Comparison of ENCODE assay signal across 16 cellular contexts in genomic region chr1:184624051-184624450, GRCh38.
A peak's percentile ranks its signal among the peaks of the same experiment; 100 is the strongest.
DNase-seq lines count a peak whose midpoint lies in the region; ATAC-seq and TF ChIP-seq lines count a peak whose summit lies in the region.
"Had no signal": no experiment of that assay in that cellular context is flagged by ENCODE, and none has a peak within 500 bp of the region (broad histone marks: within the 10 kb centered on the region; RNA-seq: fewer than 3 reads in every experiment).

No MANE protein-coding gene starts in this region.

- H3K4me3 ChIP-seq in esophagus muscularis mucosa (no peak overlapping the region), sigmoid colon (no peak overlapping the region)

- H3K9me3 ChIP-seq in esophagus muscularis mucosa (no peaks in the 10 kb centered on the region), sigmoid colon (no peaks in the 10 kb centered on the region)

- H3K27ac ChIP-seq in C4-2B: peak overlapping the region; percentile 49; the same call in 1 of the 2 replicates
- H3K27ac ChIP-seq in esophagus muscularis mucosa (replicated peaks in 1 of 4): peak overlapping the region; percentile 81 to 96 (median 90)
- peak overlapping the region; percentile 86 to 91 (median 90) for H3K27ac ChIP-seq in sigmoid colon

- TF ChIP-seq POLR2A in esophagus muscularis mucosa (IDR thresholded peaks at IDR 0.05; ENCODE audit: low read depth) (no peak), sigmoid colon (IDR thresholded peaks at IDR 0.05) (no peak)

- H3K27ac Mint-ChIP-seq in HFFc6: no peak overlapping the region
- H3K27ac Mint-ChIP-seq: T-helper 17 cell had no signal

- no peaks in the 10 kb centered on the region for H3K9me3 Mint-ChIP-seq in HFFc6

- H3K4me1 Mint-ChIP-seq in HFFc6 (ENCODE audit: low read depth): peaks cover 24% of the 10 kb centered on the region
- H3K4me1 Mint-ChIP-seq: T-helper 17 cell had no signal

- TF ChIP-seq EP300 in esophagus muscularis mucosa (IDR thresholded peaks at IDR 0.05): no peak
- TF ChIP-seq EP300 in sigmoid colon (IDR thresholded peaks at IDR 0.05): no peak

- H3K4me3 Mint-ChIP-seq in HFFc6: no peak overlapping the region
- H3K4me3 Mint-ChIP-seq: T-helper 17 cell had no signal

- peak; percentile 49 for DNase-seq in RPMI7951 (ENCODE audit: low read depth)
- no peak for DNase-seq in esophagus muscularis mucosa (ENCODE audit: extremely low spot score)
- DNase-seq in sigmoid colon: no peak
- DNase-seq in HFFc6: no peak
- DNase-seq: activated effector memory CD4-positive, alpha-beta T cell treated with Interleukin-2 at 50 U/mL for 16 hours; amygdala; DMS79 treated with DMSO at 0.1 percent for 48 hours; head of caudate nucleus; islet precursor cell; KBM-7; NCI-H2171 treated with DMSO at 0.1 percent for 48 hours; T-helper 17 cell had no signal

- no peaks in the 10 kb centered on the region for H3K36me3 Mint-ChIP-seq in HFFc6 (ENCODE audit: low read depth)

- H3K27me3 Mint-ChIP-seq in HFFc6 (ENCODE audit: insufficient read depth): no peaks in the 10 kb centered on the region; the same call in 1 of the 2 replicates

- no peak for ATAC-seq in HG02852 (IDR thresholded peaks at IDR 0.05; ENCODE audit: unreplicated experiment)
- ATAC-seq in activated CD4-positive, CD25-positive, alpha-beta regulatory T cell treated with anti-CD3 and anti-CD28 coated beads, Interleukin-2, amount 50 U/mL, for 24 hours: no peak
- ATAC-seq in HG02588 (IDR thresholded peaks at IDR 0.05; ENCODE audit: unreplicated experiment): no peak
- ATAC-seq: T-helper 17 cell had no signal

- H3K27me3 ChIP-seq in esophagus muscularis mucosa: no peaks in the 10 kb centered on the region
- no peaks in the 10 kb centered on the region for H3K27me3 ChIP-seq in sigmoid colon

- TF ChIP-seq CTCF in C4-2B (conservative IDR thresholded peaks at IDR 0.05) (no peak), esophagus muscularis mucosa (IDR thresholded peaks at IDR 0.05) (no peak), sigmoid colon (IDR thresholded peaks at IDR 0.05) (no peak), HFFc6 (IDR thresholded peaks at IDR 0.05) (no peak)

- peaks cover 73 to 86% (median 78%) of the 10 kb centered on the region in 4 donors for H3K4me1 ChIP-seq in esophagus muscularis mucosa
- H3K4me1 ChIP-seq in sigmoid colon: peaks cover 0 to 73% (median 41%) of the 10 kb centered on the region in 4 donors

- H3K36me3 ChIP-seq in esophagus muscularis mucosa (peaks cover 0 to 10% (median 4%) of the 10 kb centered on the region in 4 donors), sigmoid colon (peaks cover 0 to 6% (median 0%) of the 10 kb centered on the region in 4 donors)

- intact Hi-C loops in esophagus muscularis mucosa (cut with DNase I) (no loop called here), sigmoid colon (cut with DNase I) (loop anchor here (5.0 kb wide), 2 partner anchors 82 to 237 kb away; partner anchors contain the start of gene C1orf21)

- WGBS in esophagus muscularis mucosa: 92% methylated on average over 1 of the region's 2 CpGs
- WGBS in sigmoid colon, 2 donors: 88 to 96% methylated on average over 2 of the region's 2 CpGs
